In the genomic region with DNA sequence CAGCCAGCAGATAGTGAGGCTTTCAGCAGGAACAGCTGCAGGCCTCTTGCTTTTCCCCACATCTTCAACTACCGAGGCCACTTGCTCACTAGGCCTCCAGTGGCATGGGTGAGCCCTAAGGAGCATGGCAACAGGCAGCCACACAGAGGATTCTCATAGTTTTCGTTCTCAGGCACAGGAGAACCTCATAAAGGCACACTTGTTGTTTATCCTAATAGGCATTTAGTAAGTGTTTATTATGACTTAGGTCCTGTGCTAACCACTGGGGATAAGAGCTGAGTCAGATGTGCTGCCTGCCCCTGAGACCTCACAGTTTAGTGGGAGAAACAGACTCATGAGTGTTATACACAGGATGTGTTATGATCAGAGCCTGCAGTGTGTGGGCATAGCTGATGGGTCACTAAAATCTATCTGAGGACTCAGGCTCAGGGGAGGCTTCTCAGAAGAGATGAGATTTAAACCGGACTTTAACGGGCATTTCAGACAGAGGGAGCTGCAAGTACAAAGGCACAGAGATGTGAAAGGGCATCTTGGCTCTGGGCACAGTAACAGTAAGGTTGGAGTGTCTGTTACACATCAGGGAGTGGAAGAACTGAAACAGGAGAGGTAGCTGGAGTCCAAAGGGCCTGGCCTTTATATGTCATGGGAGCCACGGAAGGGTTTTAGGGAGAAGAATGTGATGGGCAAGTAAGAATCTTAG, we compare ENCODE assay signal across 16 cellular contexts. TPM values are rescaled to one million over a fixed set of nuclear protein-coding genes. Genes with fewer than 3 reads are reported as not detected.
DNase-seq lines count a peak whose midpoint lies in the region; ATAC-seq and TF ChIP-seq lines count a peak whose summit lies in the region.
"Had no signal": no experiment of that assay in that cellular context is flagged by ENCODE, and none has a peak within 500 bp of the region (broad histone marks: within the 10 kb centered on the region; RNA-seq: fewer than 3 reads in every experiment).

No MANE protein-coding gene starts in this region.

- H3K9ac ChIP-seq in mesendoderm (ENCODE audit: low read length) = no peak overlapping the region

- H4K5ac ChIP-seq in mesendoderm (ENCODE audit: low read length) = no peak overlapping the region

- 78% methylated on average over 5 of the region's 5 CpGs for WGBS in hepatocyte (ENCODE audit: low lambda C conversion rate, missing lambda C conversion rate)
- WGBS in mesendoderm (ENCODE audit: extremely low coverage, insufficient coverage, low lambda C conversion rate) = no CpG with 5 or more reads among the region's 5 CpGs

- no peaks in the 10 kb centered on the region for H4K20me1 ChIP-seq in hepatocyte (ENCODE audit: insufficient read depth, poor library complexity, severe bottlenecking)

- H2BK5ac ChIP-seq in mesendoderm (ENCODE audit: low read length) = no peak overlapping the region

- ATAC-seq in HG03159 (IDR thresholded peaks at IDR 0.05; ENCODE audit: unreplicated experiment) (no peak), HG02798 (IDR thresholded peaks at IDR 0.05; ENCODE audit: poor library complexity, unreplicated experiment) (no peak)
- ATAC-seq: gastrocnemius medialis had no signal

- H3K4ac ChIP-seq in mesendoderm (ENCODE audit: low read depth, low read length) = no peak overlapping the region

- H3K56ac ChIP-seq in mesendoderm (ENCODE audit: low read length) = no peak overlapping the region

- H2AFZ ChIP-seq in hepatocyte = no peak overlapping the region

- H3K79me2 ChIP-seq in hepatocyte (no peaks in the 10 kb centered on the region), mesendoderm (ENCODE audit: control insufficient read depth, insufficient read depth, low read length) (no peaks in the 10 kb centered on the region)

- H3K36me3 ChIP-seq in MG63 (no peaks in the 10 kb centered on the region), hepatocyte (replicated peaks; ENCODE audit: insufficient read depth, low read depth) (no peaks in the 10 kb centered on the region), mesendoderm (ENCODE audit: control insufficient read depth, insufficient read depth, low read length) (no peaks in the 10 kb centered on the region)
- H3K36me3 ChIP-seq: gastrocnemius medialis, transverse colon had no signal

- H2AK5ac ChIP-seq in mesendoderm (ENCODE audit: low read length) = no peak overlapping the region

- H3K23ac ChIP-seq in mesendoderm (ENCODE audit: low read length) = no peak overlapping the region

- DNase-seq in Daoy (ENCODE audit: low read depth) (peak; percentile 72), MG63 (peak; percentile 38), choroid plexus epithelial cell (ENCODE audit: low read depth) (peak; percentile 58), non-pigmented ciliary epithelial cell (ENCODE audit: low read depth) (peak; percentile 35), hepatocyte (ENCODE audit: low spot score) (no peak), mesendoderm (no peak)
- DNase-seq: activated T-cell treated with anti-CD3 and anti-CD28 coated beads, Interleukin-2, amount 50 U/mL, for 24 hours; gastrocnemius medialis; kidney glomerular epithelial cell; MV-4-11; natural killer cell; NCI-H345; Right ventricle myocardium superior; transverse colon had no signal

- no peak overlapping the region for H4K8ac ChIP-seq in mesendoderm (ENCODE audit: low read depth, low read length)

- no peak overlapping the region for H3K18ac ChIP-seq in mesendoderm (ENCODE audit: low read length)

- no peaks in the 10 kb centered on the region for H3K9me3 ChIP-seq in MG63
- no peaks in the 10 kb centered on the region for H3K9me3 ChIP-seq in hepatocyte (ENCODE audit: low read depth)
- H3K9me3 ChIP-seq: gastrocnemius medialis, transverse colon had no signal

- H3K4me2 ChIP-seq in hepatocyte (no peak overlapping the region), mesendoderm (ENCODE audit: low read length) (no peak overlapping the region)

- H3K27ac ChIP-seq in hepatocyte (no peak overlapping the region), mesendoderm (ENCODE audit: low read depth, low read length) (no peak overlapping the region)
- H3K27ac ChIP-seq: gastrocnemius medialis, transverse colon had no signal

- H3K4me1 ChIP-seq in hepatocyte (ENCODE audit: insufficient read depth) (no peaks in the 10 kb centered on the region), mesendoderm (ENCODE audit: control insufficient read depth, low read depth, low read length) (no peaks in the 10 kb centered on the region)
- H3K4me1 ChIP-seq: transverse colon had no signal

- no peak overlapping the region for H2BK120ac ChIP-seq in mesendoderm (ENCODE audit: low read depth, low read length)

- H3K4me3 ChIP-seq in MG63 (no peak overlapping the region), choroid plexus epithelial cell (ENCODE audit: low read depth, low read length) (no peak overlapping the region), hepatocyte (no peak overlapping the region), mesendoderm (ENCODE audit: low read length) (no peak overlapping the region)
- H3K4me3 ChIP-seq: gastrocnemius medialis, transverse colon had no signal

- H2BK15ac ChIP-seq in mesendoderm (replicated peaks; ENCODE audit: low read depth) = no peak overlapping the region

- H3K79me1 ChIP-seq in mesendoderm (ENCODE audit: low read length) = no peaks in the 10 kb centered on the region

- H3K27me3 ChIP-seq in MG63 = no peaks in the 10 kb centered on the region
- H3K27me3 ChIP-seq in hepatocyte = no peaks in the 10 kb centered on the region
- H3K27me3 ChIP-seq in mesendoderm (ENCODE audit: insufficient read depth, low read length, poor library complexity) = no peaks in the 10 kb centered on the region
- H3K27me3 ChIP-seq: gastrocnemius medialis, transverse colon had no signal

- TF ChIP-seq CTCF in choroid plexus epithelial cell (conservative IDR thresholded peaks at IDR 0.05; ENCODE audit: low read depth, low read length) = peak; percentile 11
- no peak for TF ChIP-seq CTCF in hepatocyte (IDR thresholded peaks at IDR 0.05; ENCODE audit: poor library complexity)

- H3K9me2 ChIP-seq in hepatocyte (replicated peaks; ENCODE audit: insufficient read depth) = no peaks in the 10 kb centered on the region

RNA-seq across cellular contexts. Expression of a gene that starts 21.0 kb away (rescaled TPM):
- total RNA-seq in Daoy (2014; rRNA removed; shearing (Covaris generic)) = 0.17 TPM in 1 of 2 replicates, not detected in the other
- not detected in 2 replicates for total RNA-seq in MG63 (2014; rRNA removed; shearing (Covaris generic); ENCODE audit: low replicate concordance)
- total RNA-seq in hepatocyte = not detected in 2 replicates
- polyA plus RNA-seq in hepatocyte = not detected in 2 replicates
- polyA plus RNA-seq in mesendoderm (2013, experiment 1 of 2) = not detected
- not detected for polyA plus RNA-seq in mesendoderm (2013, experiment 2 of 2)
- total RNA-seq: Right ventricle myocardium superior, transverse colon had no signal

RNA-seq across cellular contexts. Expression of a gene that starts 24.2 kb away (rescaled TPM):
- total RNA-seq in Daoy (2014; rRNA removed; shearing (Covaris generic)) = 20.5 and 28.0 TPM in 2 replicates
- total RNA-seq in MG63 (2014; rRNA removed; shearing (Covaris generic); ENCODE audit: low replicate concordance) = 5.2 and 7.0 TPM in 2 replicates
- 15.4 and 18.5 TPM in 2 replicates for total RNA-seq in hepatocyte
- polyA plus RNA-seq in hepatocyte = 64.3 and 75.3 TPM in 2 replicates
- 281 TPM for polyA plus RNA-seq in mesendoderm (2013, experiment 1 of 2)
- polyA plus RNA-seq in mesendoderm (2013, experiment 2 of 2) = 283 TPM

RNA-seq across cellular contexts. Expression of a gene that starts 36.7 kb away (rescaled TPM):
- total RNA-seq in Daoy (2014; rRNA removed; shearing (Covaris generic)) = 29.5 and 48.0 TPM in 2 replicates
- total RNA-seq in MG63 (2014; rRNA removed; shearing (Covaris generic); ENCODE audit: low replicate concordance) = 16.1 and 33.5 TPM in 2 replicates
- total RNA-seq in hepatocyte = 17.9 and 22.6 TPM in 2 replicates
- polyA plus RNA-seq in hepatocyte = 10.3 and 10.8 TPM in 2 replicates
- polyA plus RNA-seq in mesendoderm (2013, experiment 1 of 2) = 8.3 TPM
- 8.4 TPM for polyA plus RNA-seq in mesendoderm (2013, experiment 2 of 2)

Comparison
In these comparisons a context has a peak if more than half of its experiments do, and no peak if none do; other contexts are left out.
1. DNase-seq: peak in Daoy (single experiment), MG63 (single experiment), choroid plexus epithelial cell (single experiment) and non-pigmented ciliary epithelial cell (single experiment); none in hepatocyte (single experiment) and mesendoderm (single experiment).